23 cellular contexts compared by ENCODE assay signal in the genomic region with DNA sequence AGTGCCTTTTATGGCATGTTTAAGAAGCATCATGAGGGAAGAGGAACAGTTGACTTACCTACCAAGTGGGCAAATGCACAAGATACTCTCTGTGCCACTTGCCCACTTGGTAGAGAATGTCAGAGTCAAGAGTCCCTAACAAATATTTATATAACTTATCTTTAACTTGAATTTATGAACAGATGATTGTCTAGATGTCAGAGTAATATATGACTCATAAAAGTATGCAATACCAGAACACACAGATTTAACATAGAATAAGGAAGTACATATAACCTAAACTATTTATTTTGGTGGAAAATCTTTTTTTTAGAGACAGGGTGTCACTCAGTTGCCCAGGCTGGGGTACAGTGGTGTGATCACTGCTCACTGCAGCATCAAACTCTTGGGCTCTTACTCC.
"Had no signal": no experiment of that assay in that cellular context is flagged by ENCODE, and none has a peak within 500 bp of the region (broad histone marks: within the 10 kb centered on the region; RNA-seq: fewer than 3 reads in every experiment).

No MANE protein-coding gene starts in this region.

- H2AFZ ChIP-seq: neural progenitor cell, parathyroid adenoma had no signal

- H3K27ac ChIP-seq: neural progenitor cell, ovary, parathyroid adenoma, psoas muscle, right lobe of liver, sigmoid colon, stomach, thoracic aorta, thyroid gland, tibial nerve, upper lobe of left lung, vagina had no signal

- DNase-seq: occipital lobe; ovary; posterior cingulate gyrus; psoas muscle; right cardiac atrium; right lobe of liver; sigmoid colon; small intestine; stimulated activated CD4-positive, alpha-beta T cell treated with anti-CD3 and anti-CD28 coated beads, Interleukin-15, amount 100 ng/mL, for 24 hours; stimulated activated CD4-positive, alpha-beta T cell treated with anti-CD3 and anti-CD28 coated beads, Interleukin-2, amount 100 ng/mL, for 24 hours; stimulated activated CD4-positive, alpha-beta T cell treated with anti-CD3 and anti-CD28 coated beads, Interleukin-2, amount 100 ng/mL, for 48 hours; stimulated activated CD4-positive, alpha-beta T cell treated with anti-CD3 and anti-CD28 coated beads, Interleukin-4, amount 100 ng/mL, for 24 hours; stimulated activated naive B cell treated with anti-CD40 and anti-IgM and Interleukin-4, amounts not matched to agents 10 μg/mL and 1 μg/mL and 100 μg/mL, for 72 hours; stimulated activated naive CD4-positive, alpha-beta T cell treated with Interleukin-2 at 50 U/mL for 16 hours; stomach; thyroid gland; upper lobe of left lung had no signal

- H3K27me3 ChIP-seq: neural progenitor cell, ovary, right lobe of liver, sigmoid colon, stomach, thyroid gland, tibial nerve, upper lobe of left lung, vagina had no signal

- ATAC-seq: psoas muscle; right cardiac atrium; right lobe of liver; stimulated activated effector memory CD8-positive, alpha-beta T cell treated with anti-CD3 and anti-CD28 coated beads, Interleukin-12 subunit alpha, Interleukin-12 subunit beta, amount 100 ng/mL, for 72 hours; stimulated activated naive B cell treated with anti-CD40 and anti-IgM and Interleukin-4, amounts not matched to agents 10 μg/mL and 1 μg/mL and 100 μg/mL, for 72 hours had no signal

- H3K36me3 ChIP-seq: neural progenitor cell, ovary, right lobe of liver, sigmoid colon, stomach, thoracic aorta, thyroid gland, tibial nerve, upper lobe of left lung, vagina had no signal

- H3K4me1 ChIP-seq: parathyroid adenoma, psoas muscle, stomach, thyroid gland, tibial nerve, upper lobe of left lung, vagina had no signal

- H3K79me2 ChIP-seq: parathyroid adenoma had no signal

- H3K4me2 ChIP-seq: neural progenitor cell had no signal

- H3K4me3 ChIP-seq: neural progenitor cell, ovary, psoas muscle, right lobe of liver, sigmoid colon, stomach, thoracic aorta, thyroid gland, tibial nerve, upper lobe of left lung, vagina had no signal

- H3K9ac ChIP-seq: neural progenitor cell, parathyroid adenoma had no signal

- H3K9me3 ChIP-seq: ovary, psoas muscle, right lobe of liver, sigmoid colon, stomach, thoracic aorta, thyroid gland, tibial nerve, upper lobe of left lung, vagina had no signal
